Comparison of ENCODE assay signal across 8 cellular contexts in genomic region chr1:111139956-111140679, GRCh38. TPM values are rescaled to one million over a fixed set of nuclear protein-coding genes. Genes with fewer than 3 reads are reported as not detected.
DNase-seq lines count a peak whose midpoint lies in the region; ATAC-seq and TF ChIP-seq lines count a peak whose summit lies in the region.

CEPT1 (plus strand) TSS chr1:111140223; CDS start chr1:111147715, 7,492 bp downstream.
DRAM2 (minus strand) TSS chr1:111140093; CDS start chr1:111131554, 8,539 bp downstream.

- no peaks in the 10 kb centered on the region for H3K9me3 ChIP-seq in esophagus (ENCODE audit: control insufficient read depth in 2 of 2, insufficient read depth in 1 of 2, low read depth in 1 of 2, low read length in 1 of 2)
- no peaks in the 10 kb centered on the region for H3K9me3 ChIP-seq in mucosa of rectum (ENCODE audit: control insufficient read depth in 2 of 2, low read length in 2 of 2)

- TF ChIP-seq RAD21 in Ishikawa (IDR thresholded peaks at IDR 0.05; ENCODE audit: low read depth): no peak

- H3K36me3 ChIP-seq in esophagus (ENCODE audit: control insufficient read depth in 2 of 2, insufficient read depth in 2 of 2, low read length in 1 of 2) (no peaks in the 10 kb centered on the region), mucosa of rectum (ENCODE audit: control insufficient read depth in 2 of 2, insufficient read depth in 2 of 2, low read length in 2 of 2) (peaks cover 2% of the 10 kb centered on the region in 2 donors)

- no peaks in the 10 kb centered on the region for H3K4me1 ChIP-seq in esophagus (ENCODE audit: control insufficient read depth in 2 of 2, insufficient read depth in 2 of 2, low read length in 1 of 2)
- H3K4me1 ChIP-seq in mucosa of rectum (ENCODE audit: control insufficient read depth in 2 of 2, insufficient read depth in 2 of 2, low read length in 2 of 2): peaks cover 11 to 14% of the 10 kb centered on the region in 2 donors

- TF ChIP-seq EP300 in Ishikawa (IDR thresholded peaks at IDR 0.05; ENCODE audit: borderline replicate concordance): no peak

- peak within 1 kb of the TSS; percentile 82 to 89 for H3K9ac ChIP-seq in mucosa of rectum (ENCODE audit: low read depth in 1 of 2, low read length in 2 of 2)

- H3K4me3 ChIP-seq in esophagus (ENCODE audit: low read depth in 1 of 2, low read length in 2 of 2): peak within 1 kb of the TSS; percentile 93 to 99
- H3K4me3 ChIP-seq in mucosa of rectum (ENCODE audit: low read length in 2 of 2): peak within 1 kb of the TSS; percentile 81 to 95

- ATAC-seq in GM21619 (IDR thresholded peaks at IDR 0.05; ENCODE audit: unreplicated experiment): peak; percentile 62

- H3K27ac ChIP-seq in esophagus (ENCODE audit: low read depth in 2 of 2, low read length in 1 of 2) (peak within 1 kb of the TSS; percentile 92 to 96), mucosa of rectum (ENCODE audit: low read depth in 2 of 2, low read length in 2 of 2) (peak within 1 kb of the TSS; percentile 88 to 94)

- H3K27me3 ChIP-seq in esophagus (ENCODE audit: control insufficient read depth in 1 of 2, insufficient read depth in 2 of 2, low read length in 2 of 2) (no peaks in the 10 kb centered on the region), mucosa of rectum (ENCODE audit: control insufficient read depth in 2 of 2, insufficient read depth in 2 of 2, low read length in 2 of 2) (no peaks in the 10 kb centered on the region)

- 0% methylated on average over 59 to 68 of the region's 68 CpGs for WGBS in esophagus, 2 donors

- peak; percentile 88 for DNase-seq in DMS153 (lab: John Stamatoyannopoulos, UW)
- peak; percentile 56 for DNase-seq in OCI-M2 (lab: John Stamatoyannopoulos, UW; ENCODE audit: unreplicated experiment)
- DNase-seq in activated T-cell treated with anti-CD3 and anti-CD28 coated beads, Interleukin-2, amount 50 U/mL, for 1 hour: peak; percentile 87
- peak; percentile 81 to 84 for DNase-seq in stimulated activated CD8-positive, alpha-beta memory T cell treated with anti-CD3 and anti-CD28 coated beads, Interleukin-4, amount 100 ng/mL, for 4 hours (ENCODE audit: low read depth in 2 of 2, low spot score in 1 of 2)

TF ChIP-seq in Ishikawa, 13 proteins besides CTCF, POLR2A, EP300 and RAD21:
- TF ChIP-seq TAF1 (IDR thresholded peaks at IDR 0.05; ENCODE audit: low read depth) (peak; percentile 85), CEBPB (IDR thresholded peaks at IDR 0.05) (no peak; the same call in 1 of the 2 replicates), TCF12 (IDR thresholded peaks at IDR 0.05; ENCODE audit: low read depth) (0 out of 2 replicates have a peak, but pooled peaks have one; percentile 13), ZBTB7A (IDR thresholded peaks at IDR 0.05; ENCODE audit: low read depth) (peak; percentile 37; the same call in 1 of the 2 replicates), MAX (IDR thresholded peaks at IDR 0.05) (peak; percentile 25; the same call in 1 of the 2 replicates)
TF ChIP-seq in Ishikawa: peak in this region for 4.

RNA-seq across cellular contexts. Expression of gene CEPT1, which starts in this region (rescaled TPM):
- polyA plus RNA-seq in esophagus: 10 to 100 TPM; 11.9 to 13.5 TPM

RNA-seq across cellular contexts. Expression of gene DRAM2, which starts in this region (rescaled TPM):
- 10 to 100 TPM; 16.7 to 21.5 TPM for polyA plus RNA-seq in esophagus

Comparison
In these comparisons a context has a peak if more than half of its experiments do, and no peak if none do; other contexts are left out.
1. Peak in every context shown above with its lines: DNase-seq, ATAC-seq, H3K4me3 ChIP-seq and H3K27ac ChIP-seq.